Comparison of ENCODE assay signal across 25 cellular contexts in the genomic region with DNA sequence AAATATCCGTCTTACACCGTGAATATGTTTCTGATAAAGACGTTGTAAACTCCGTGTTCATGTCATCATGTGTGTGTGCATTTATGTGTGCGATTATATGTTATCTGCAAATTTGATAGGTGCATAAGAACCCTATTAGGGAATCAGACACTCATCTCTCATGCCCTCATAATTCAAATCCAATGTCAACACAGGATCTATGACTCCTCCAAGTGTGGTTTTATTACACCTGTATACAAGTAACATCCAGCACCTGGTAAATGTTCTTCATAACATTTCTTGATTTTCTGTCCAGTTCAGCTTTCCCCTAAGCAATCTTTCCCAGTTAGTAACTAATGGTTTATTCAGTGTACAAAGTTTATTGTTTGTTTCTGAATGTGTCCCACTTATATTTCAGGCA.
DNase-seq lines count a peak whose midpoint lies in the region; ATAC-seq, FAIRE-seq and TF ChIP-seq lines count a peak whose summit lies in the region.
"Had no signal": no experiment of that assay in that cellular context is flagged by ENCODE, and none has a peak within 500 bp of the region (broad histone marks: within the 10 kb centered on the region; RNA-seq: fewer than 3 reads in every experiment).

No MANE protein-coding gene starts in this region.

- 0 out of 2 replicates have a peak overlapping the region, but pooled peaks have one; percentile 9 for H3K4me3 ChIP-seq in GM23248
- H3K4me3 ChIP-seq in RWPE2 (ENCODE audit: severe bottlenecking): no peak overlapping the region
- H3K4me3 ChIP-seq in skin epidermis: no peak overlapping the region
- no peak overlapping the region for H3K4me3 ChIP-seq in colonic mucosa
- no peak overlapping the region for H3K4me3 ChIP-seq in HAP-1
- H3K4me3 ChIP-seq: esophagus muscularis mucosa, gastroesophageal sphincter, GM12878, spleen had no signal

- no peak for TF ChIP-seq CTCF in RWPE2 (IDR thresholded peaks at IDR 0.05; ENCODE audit: poor library complexity, severe bottlenecking)
- TF ChIP-seq CTCF in colonic mucosa (IDR thresholded peaks at IDR 0.05): no peak

- 91% methylated on average over 5 of the region's 5 CpGs for WGBS in GM23248 (ENCODE audit: low coverage in 1 of 2, low lambda C conversion rate in 2 of 2, missing lambda C conversion rate in 2 of 2), 2 experiments

- ATAC-seq in RWPE2 (ENCODE audit: low read depth): peak; percentile 67
- ATAC-seq: activated CD8-positive, alpha-beta T cell treated with anti-CD3 and anti-CD28 coated beads for 36 hours; activated naive CD4-positive, alpha-beta T cell treated with anti-CD3 and anti-CD28 coated beads, Interleukin-2, amount 50 U/mL, for 72 hours; GM12878; left lobe of liver; naive thymus-derived CD4-positive, alpha-beta T cell had no signal

- H3K27me3 ChIP-seq in GM23248 (replicated peaks; ENCODE audit: insufficient read depth) (no peaks in the 10 kb centered on the region), RWPE2 (ENCODE audit: insufficient read depth, poor library complexity, severe bottlenecking) (no peaks in the 10 kb centered on the region), colonic mucosa (no peaks in the 10 kb centered on the region), HAP-1 (ENCODE audit: low read depth) (no peaks in the 10 kb centered on the region)
- H3K27me3 ChIP-seq: esophagus muscularis mucosa, gastroesophageal sphincter, spleen had no signal

- H3K9ac ChIP-seq in GM23248: peak overlapping the region; percentile 69
- H3K9ac ChIP-seq in colonic mucosa (ENCODE audit: low read depth in 2 of 2, low read length in 2 of 2): no peak overlapping the region

- H3K4me2 ChIP-seq in GM23248 (ENCODE audit: unreplicated experiment): peak overlapping the region; percentile 57

- H3K9me3 ChIP-seq in GM23248 (ENCODE audit: low read depth): no peaks in the 10 kb centered on the region
- no peaks in the 10 kb centered on the region for H3K9me3 ChIP-seq in RWPE2 (ENCODE audit: severe bottlenecking)
- H3K9me3 ChIP-seq in colonic mucosa: no peaks in the 10 kb centered on the region
- H3K9me3 ChIP-seq in HAP-1: no peaks in the 10 kb centered on the region
- H3K9me3 ChIP-seq: esophagus muscularis mucosa, gastroesophageal sphincter had no signal

- in situ Hi-C loops in GM23248 (cut with MboI) (no loop called here), HAP-1 (cut with MboI; ENCODE audit: low sequenced_read_pairs) (no loop called here)

- peaks cover 17% of the 10 kb centered on the region for H3F3A ChIP-seq in GM23248 (ENCODE audit: insufficient read depth)

- DNase-seq in GM23248: no peak
- no peak for DNase-seq in RWPE2 (ENCODE audit: low spot score)
- DNase-seq in colonic mucosa: no peak
- DNase-seq in C1 segment of cervical spinal cord (lab: John Stamatoyannopoulos, UW): no peak
- no peak for DNase-seq in HAP-1 (ENCODE audit: low spot score in 2 of 2)
- DNase-seq: activated CD4-positive, CD25-positive, alpha-beta regulatory T cell treated with anti-CD3 and anti-CD28 coated beads, Interleukin-2, amount 50 U/mL, for 72 hours; activated CD8-positive, alpha-beta T cell treated with anti-CD3 and anti-CD28 coated beads for 36 hours; caudate nucleus; hypothalamus; immature natural killer cell; Kasumi-1; naive thymus-derived CD4-positive, alpha-beta T cell; NCI-H2171 treated with DMSO at 0.1 percent for 48 hours; NCI-H526 treated with DMSO at 0.1 percent for 48 hours; nucleus accumbens; spleen; stimulated activated CD4-positive, alpha-beta T cell treated with anti-CD3 and anti-CD28 coated beads, Interleukin-2, amount 100 ng/mL, for 48 hours had no signal

- intact Hi-C loops in colonic mucosa (cut with DNase I): no loop called here

- peak overlapping the region; percentile 11; the same call in 1 of the 2 replicates for H2AFZ ChIP-seq in GM23248

- H3K4me1 ChIP-seq in GM23248 (ENCODE audit: insufficient read depth) (peaks cover 21% of the 10 kb centered on the region), RWPE2 (ENCODE audit: insufficient read depth, poor library complexity, severe bottlenecking) (peaks cover 12% of the 10 kb centered on the region), colonic mucosa (no peaks in the 10 kb centered on the region), HAP-1 (no peaks in the 10 kb centered on the region)
- H3K4me1 ChIP-seq: spleen had no signal

- peak; percentile 74 for FAIRE-seq in islet of Langerhans (lab: Jason Lieb, UNC)
- FAIRE-seq: GM12878, H1 had no signal

- no peaks in the 10 kb centered on the region for H3K79me2 ChIP-seq in GM23248 (ENCODE audit: insufficient read depth)

- H4K20me1 ChIP-seq in GM23248 (ENCODE audit: insufficient read depth): no peaks in the 10 kb centered on the region

- H3K27ac ChIP-seq in GM23248: peak overlapping the region; percentile 89
- peak overlapping the region; percentile 49 for H3K27ac ChIP-seq in RWPE2 (ENCODE audit: poor library complexity, severe bottlenecking)
- H3K27ac ChIP-seq in skin epidermis: peak overlapping the region in 12 of 21 experiments; percentile 15 to 79 (median 50)
- H3K27ac ChIP-seq in colonic mucosa: no peak overlapping the region
- H3K27ac ChIP-seq: esophagus muscularis mucosa, gastroesophageal sphincter had no signal

- H3K36me3 ChIP-seq in GM23248 (ENCODE audit: low read depth) (no peaks in the 10 kb centered on the region), RWPE2 (ENCODE audit: low read depth) (no peaks in the 10 kb centered on the region), colonic mucosa (no peaks in the 10 kb centered on the region), HAP-1 (replicated peaks) (no peaks in the 10 kb centered on the region)
- H3K36me3 ChIP-seq: esophagus muscularis mucosa, gastroesophageal sphincter, spleen had no signal

- H3K9me2 ChIP-seq in GM23248 (ENCODE audit: insufficient read depth): no peaks in the 10 kb centered on the region
